ENCODE assay signal across 8 cellular contexts in genomic region chr3:4979401-4980228, GRCh38. TPM values are rescaled to one million over a fixed set of nuclear protein-coding genes. Genes with fewer than 3 reads are reported as not detected.
DNase-seq lines count a peak whose midpoint lies in the region; ATAC-seq and TF ChIP-seq lines count a peak whose summit lies in the region.

TSS of gene BHLHE40 (plus strand) at chr3:4979437. CDS start at chr3:4979719, 282 bp downstream.

- no peaks in the 10 kb centered on the region for H3K9me3 ChIP-seq in CD8-positive, alpha-beta T cell (ENCODE audit: low read length)
- no peaks in the 10 kb centered on the region for H3K9me3 ChIP-seq in KOPT-K1 (ENCODE audit: insufficient read depth, low read length, poor library complexity, severe bottlenecking)
- no peaks in the 10 kb centered on the region for H3K9me3 ChIP-seq in left ventricle myocardium inferior (replicated peaks)

- no peaks in the 10 kb centered on the region for H3K27me3 ChIP-seq in CD8-positive, alpha-beta T cell (ENCODE audit: insufficient read depth, low read length)
- no peaks in the 10 kb centered on the region for H3K27me3 ChIP-seq in left ventricle myocardium inferior (ENCODE audit: low read depth)
- no peaks in the 10 kb centered on the region for H3K27me3 ChIP-seq in rectal smooth muscle tissue (ENCODE audit: control insufficient read depth, insufficient read depth, low read length)

- peak within 1 kb of the TSS; percentile 98 for H3K4me3 ChIP-seq in CD8-positive, alpha-beta T cell (ENCODE audit: low read depth, low read length)
- H3K4me3 ChIP-seq in left ventricle myocardium inferior (peak within 1 kb of the TSS; percentile 98), rectal smooth muscle tissue (ENCODE audit: low read length) (peak within 1 kb of the TSS; percentile 91)

- no peak for ATAC-seq in CD8-positive, alpha-beta T cell
- ATAC-seq in GM19463 (IDR thresholded peaks at IDR 0.05; ENCODE audit: unreplicated experiment) = peak; percentile 1
- ATAC-seq in activated naive CD8-positive, alpha-beta T cell treated with anti-CD3 and anti-CD28 coated beads, Interleukin-2, amount 50 U/mL, for 24 hours = peak; percentile 16

- intact Hi-C loops in CD8-positive, alpha-beta T cell (cut with DNase I, micrococcal nuclease) = loop anchor here (1.0 to 10.0 kb wide), 11 partner anchors 13 to 675 kb away; partner anchors contain the start of genes EDEM1 (in 1 of the 2), ITPR1 (in 1 of the 2) and SETMAR (in 1 of the 2)
- intact Hi-C loops in left ventricle myocardium inferior (cut with micrococcal nuclease) = loop anchor here (5.0 to 10.0 kb wide), 3 partner anchors 48 to 265 kb away; no protein-coding TSS in a partner anchor

- no peaks in the 10 kb centered on the region for H3K9me3 Mint-ChIP-seq in CD8-positive, alpha-beta T cell
- H3K9me3 Mint-ChIP-seq in activated naive CD8-positive, alpha-beta T cell treated with anti-CD3 and anti-CD28 coated beads, Interleukin-2, amount 50 U/mL, for 24 hours = no peaks in the 10 kb centered on the region

- peak within 1 kb of the TSS; percentile 76 for H3K27ac ChIP-seq in CD8-positive, alpha-beta T cell (ENCODE audit: low read depth, low read length)
- H3K27ac ChIP-seq in KOPT-K1 (ENCODE audit: low read depth, low read length, poor library complexity, severe bottlenecking) = peak within 1 kb of the TSS; percentile 77
- peak within 1 kb of the TSS; percentile 100 for H3K27ac ChIP-seq in left ventricle myocardium inferior (replicated peaks)
- peak within 1 kb of the TSS; percentile 98 for H3K27ac ChIP-seq in rectal smooth muscle tissue (ENCODE audit: low read depth, low read length)

- peaks cover 7% of the 10 kb centered on the region for H3K36me3 ChIP-seq in CD8-positive, alpha-beta T cell (ENCODE audit: insufficient read depth, low read length)
- H3K36me3 ChIP-seq in KOPT-K1 (ENCODE audit: insufficient read depth, low read length) (peaks cover 29% of the 10 kb centered on the region), left ventricle myocardium inferior (peaks cover 23% of the 10 kb centered on the region), rectal smooth muscle tissue (ENCODE audit: control insufficient read depth, insufficient read depth, low read length) (peaks cover 20% of the 10 kb centered on the region)

- peak within 1 kb of the TSS; percentile 89 for H3K9ac ChIP-seq in rectal smooth muscle tissue (ENCODE audit: low read length)

- H3K4me1 ChIP-seq in CD8-positive, alpha-beta T cell (ENCODE audit: insufficient read depth, low read length) = peaks cover 58% of the 10 kb centered on the region
- H3K4me1 ChIP-seq in left ventricle myocardium inferior (peaks cover 67% of the 10 kb centered on the region), rectal smooth muscle tissue (ENCODE audit: control insufficient read depth, insufficient read depth, low read length) (peaks cover 20% of the 10 kb centered on the region)

- peaks cover 60% of the 10 kb centered on the region for H3K4me1 Mint-ChIP-seq in CD8-positive, alpha-beta T cell (ENCODE audit: low read depth)
- peaks cover 59% of the 10 kb centered on the region for H3K4me1 Mint-ChIP-seq in activated naive CD8-positive, alpha-beta T cell treated with anti-CD3 and anti-CD28 coated beads, Interleukin-2, amount 50 U/mL, for 24 hours

- TF ChIP-seq CTCF in CD8-positive, alpha-beta T cell (IDR thresholded peaks at IDR 0.05) = no peak
- no peak for TF ChIP-seq CTCF in left ventricle myocardium inferior (IDR thresholded peaks at IDR 0.05; ENCODE audit: borderline replicate concordance)

- DNase-seq in CD8-positive, alpha-beta T cell = peak in 5 of 7 experiments; percentile 15 to 80 (median 32)
- no peak for DNase-seq in activated naive CD8-positive, alpha-beta T cell treated with anti-CD3 and anti-CD28 coated beads, Interleukin-2, amount 50 U/mL, for 24 hours
- DNase-seq in left ventricle myocardium inferior (peak; percentile 46), HuH-7.5 (ENCODE audit: low spot score) (no peak), RPMI8226 (no peak)

- peaks cover 33% of the 10 kb centered on the region for H3K36me3 Mint-ChIP-seq in CD8-positive, alpha-beta T cell
- H3K36me3 Mint-ChIP-seq in activated naive CD8-positive, alpha-beta T cell treated with anti-CD3 and anti-CD28 coated beads, Interleukin-2, amount 50 U/mL, for 24 hours (ENCODE audit: low read depth) = peaks cover 54% of the 10 kb centered on the region

- H3K27ac Mint-ChIP-seq in CD8-positive, alpha-beta T cell = peak within 1 kb of the TSS; percentile 96
- peak within 1 kb of the TSS; percentile 97 for H3K27ac Mint-ChIP-seq in activated naive CD8-positive, alpha-beta T cell treated with anti-CD3 and anti-CD28 coated beads, Interleukin-2, amount 50 U/mL, for 24 hours

- H3K4me3 Mint-ChIP-seq in CD8-positive, alpha-beta T cell = peak within 1 kb of the TSS; percentile 97
- H3K4me3 Mint-ChIP-seq in activated naive CD8-positive, alpha-beta T cell treated with anti-CD3 and anti-CD28 coated beads, Interleukin-2, amount 50 U/mL, for 24 hours = peak within 1 kb of the TSS; percentile 95

- H3K27me3 Mint-ChIP-seq in CD8-positive, alpha-beta T cell (ENCODE audit: low read depth) = no peaks in the 10 kb centered on the region
- no peaks in the 10 kb centered on the region for H3K27me3 Mint-ChIP-seq in activated naive CD8-positive, alpha-beta T cell treated with anti-CD3 and anti-CD28 coated beads, Interleukin-2, amount 50 U/mL, for 24 hours

- CTCF ChIA-PET in CD8-positive, alpha-beta T cell (lab: Charles Lee) = interaction anchor here (0.6 to 5.1 kb wide), 39 partner anchors 14 to 268 kb away, joined by 3 to 47 read pairs (median 4); no protein-coding TSS in a partner anchor

- POLR2A ChIA-PET in CD8-positive, alpha-beta T cell (lab: Charles Lee) = interaction anchor here (0.7 to 2.9 kb wide), 9 partner anchors 13 to 158 kb away, joined by 3 to 20 read pairs (median 4); no protein-coding TSS in a partner anchor

RNA-seq across cellular contexts. Expression of gene BHLHE40, which starts in this region (rescaled TPM):
- 100 to 1,000 TPM; 246 to 253 TPM for total RNA-seq in CD8-positive, alpha-beta T cell
- total RNA-seq in left ventricle myocardium inferior = 33.9 TPM

Comparison
In these comparisons a context has a peak if more than half of its experiments do, and no peak if none do; other contexts are left out.
1. DNase-seq: peak in CD8-positive, alpha-beta T cell (5 of 7) and left ventricle myocardium inferior (single experiment); none in activated naive CD8-positive, alpha-beta T cell treated with anti-CD3 and anti-CD28 coated beads, Interleukin-2, amount 50 U/mL, for 24 hours (single experiment), HuH-7.5 (single experiment) and RPMI8226 (single experiment).
2. Peak in every context shown above with its lines, with median percentiles within 50 percentile points of each other: H3K27ac ChIP-seq and H3K4me3 ChIP-seq.